ENCODE assay signal across 17 cellular contexts in the genomic region with DNA sequence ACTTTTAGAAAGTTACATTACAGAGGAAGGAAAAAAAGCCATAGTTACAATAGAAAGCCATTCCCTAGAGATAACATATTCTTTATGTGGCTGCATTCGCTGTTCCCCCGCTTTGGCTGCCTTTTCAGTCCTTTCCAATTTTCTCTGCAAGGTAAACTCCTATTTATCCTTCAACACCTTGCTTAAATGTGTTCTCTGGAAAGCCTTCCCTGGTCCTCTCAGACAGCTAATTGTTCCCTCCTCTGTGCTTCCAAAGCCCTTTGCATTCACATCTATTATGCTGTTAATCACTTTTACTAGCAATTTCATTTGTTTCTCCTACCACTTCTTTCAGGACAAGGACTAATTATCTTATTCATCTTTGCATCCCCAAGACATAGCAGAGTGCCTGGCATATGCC. TPM values are rescaled to one million over a fixed set of nuclear protein-coding genes. Genes with fewer than 3 reads are reported as not detected.
DNase-seq lines count a peak whose midpoint lies in the region; ATAC-seq and TF ChIP-seq lines count a peak whose summit lies in the region.
"Had no signal": no experiment of that assay in that cellular context is flagged by ENCODE, and none has a peak within 500 bp of the region (broad histone marks: within the 10 kb centered on the region; RNA-seq: fewer than 3 reads in every experiment).

No MANE protein-coding gene starts in this region.

- H3K4me1 ChIP-seq in psoas muscle, result peaks cover 33% of the 10 kb centered on the region

- H3K4me3 ChIP-seq in epithelial cell of esophagus (ENCODE audit: low read length), result peak overlapping the region; percentile 61
- peak overlapping the region; percentile 91 for H3K4me3 ChIP-seq in psoas muscle

- DNase-seq in DMS79 treated with DMSO at 0.1 percent for 48 hours (lab: John Stamatoyannopoulos, UW), result peak; percentile 41
- DNase-seq in DMS79 (lab: John Stamatoyannopoulos, UW), result no peak
- DNase-seq in NCI-H69 (lab: John Stamatoyannopoulos, UW), result peak; percentile 50
- DNase-seq in epithelial cell of esophagus (ENCODE audit: low read depth), result no peak
- no peak for DNase-seq in psoas muscle
- no peak for DNase-seq in DMS 273 treated with DMSO at 0.1 percent for 48 hours (lab: John Stamatoyannopoulos, UW)
- no peak for DNase-seq in cortex of kidney (lab: John Stamatoyannopoulos, UW)
- DNase-seq: activated CD4-positive, alpha-beta T cell treated with anti-CD3 and anti-CD28 coated beads for 48 hours; esophagus squamous epithelium; HCEC 1CT; immature natural killer cell; naive thymus-derived CD8-positive, alpha-beta T cell; NCI-H1930; stimulated activated CD4-positive, alpha-beta T cell treated with anti-CD3 and anti-CD28 coated beads, Interleukin-12 subunit alpha, Interleukin-12 subunit beta, amount 100 ng/mL, for 4 hours had no signal

- peak overlapping the region; percentile 89 for H3K27ac ChIP-seq in psoas muscle
- H3K27ac ChIP-seq: 22Rv1 had no signal

- no peak for TF ChIP-seq CTCF in epithelial cell of esophagus (IDR thresholded peaks at IDR 0.05; ENCODE audit: insufficient read depth, low read depth, low read length, missing control alignments)
- no peak for TF ChIP-seq CTCF in psoas muscle (IDR thresholded peaks at IDR 0.05)

- peaks cover 2 to 6% of the 10 kb centered on the region in 2 donors for H3K36me3 ChIP-seq in psoas muscle (ENCODE audit: insufficient read depth in 1 of 2, low read depth in 1 of 2)
- H3K36me3 ChIP-seq: esophagus squamous epithelium had no signal

- intact Hi-C loops in psoas muscle (cut with DNase I), result loop anchor here in 1 of 2 donors (5.0 kb wide), 1 partner anchor 37 kb away; no protein-coding TSS in a partner anchor

- no peaks in the 10 kb centered on the region for H3K9me3 ChIP-seq in psoas muscle
- H3K9me3 ChIP-seq: body of pancreas, esophagus squamous epithelium had no signal

- WGBS in psoas muscle, 3 donors, result 89 to 94% (median 90%) methylated on average over 2 of the region's 2 CpGs

- H3K27me3 ChIP-seq in psoas muscle (ENCODE audit: insufficient read depth in 3 of 3, low read length in 2 of 3), result no peaks in the 10 kb centered on the region
- H3K27me3 ChIP-seq: body of pancreas, esophagus squamous epithelium had no signal

- ATAC-seq in psoas muscle (no peak), HG03175 (IDR thresholded peaks at IDR 0.05; ENCODE audit: unreplicated experiment) (no peak)
- ATAC-seq: naive thymus-derived CD8-positive, alpha-beta T cell had no signal

RNA-seq across cellular contexts. Expression of a gene that starts 1.6 kb away (rescaled TPM):
- 100 to 1,000 TPM in 3 of 4 donors, 10 to 100 TPM in 1; 74.1 to 427 (median 339) TPM for total RNA-seq in psoas muscle
- 100 to 1,000 TPM; 221 to 393 (median 338) TPM for polyA plus RNA-seq in psoas muscle

RNA-seq across cellular contexts. Expression of a gene that starts 43.1 kb away (rescaled TPM):
- 1 to 10 TPM; 2.0 to 4.9 (median 3.3) TPM for total RNA-seq in psoas muscle
- polyA plus RNA-seq in psoas muscle, result 1 to 10 TPM in 1 of 3 donors, under 1 TPM in 2; 0.75 to 3.2 (median 0.85) TPM

Comparison
In these comparisons a context has a peak if more than half of its experiments do, and no peak if none do; other contexts are left out.
1. DNase-seq: peak in DMS79 treated with DMSO at 0.1 percent for 48 hours (single experiment) and NCI-H69 (single experiment); none in DMS79 (single experiment), epithelial cell of esophagus (single experiment), psoas muscle (0 of 2), DMS 273 treated with DMSO at 0.1 percent for 48 hours (single experiment) and cortex of kidney (single experiment).